ENCODE assay signal across 1 cellular context in the genomic region with DNA sequence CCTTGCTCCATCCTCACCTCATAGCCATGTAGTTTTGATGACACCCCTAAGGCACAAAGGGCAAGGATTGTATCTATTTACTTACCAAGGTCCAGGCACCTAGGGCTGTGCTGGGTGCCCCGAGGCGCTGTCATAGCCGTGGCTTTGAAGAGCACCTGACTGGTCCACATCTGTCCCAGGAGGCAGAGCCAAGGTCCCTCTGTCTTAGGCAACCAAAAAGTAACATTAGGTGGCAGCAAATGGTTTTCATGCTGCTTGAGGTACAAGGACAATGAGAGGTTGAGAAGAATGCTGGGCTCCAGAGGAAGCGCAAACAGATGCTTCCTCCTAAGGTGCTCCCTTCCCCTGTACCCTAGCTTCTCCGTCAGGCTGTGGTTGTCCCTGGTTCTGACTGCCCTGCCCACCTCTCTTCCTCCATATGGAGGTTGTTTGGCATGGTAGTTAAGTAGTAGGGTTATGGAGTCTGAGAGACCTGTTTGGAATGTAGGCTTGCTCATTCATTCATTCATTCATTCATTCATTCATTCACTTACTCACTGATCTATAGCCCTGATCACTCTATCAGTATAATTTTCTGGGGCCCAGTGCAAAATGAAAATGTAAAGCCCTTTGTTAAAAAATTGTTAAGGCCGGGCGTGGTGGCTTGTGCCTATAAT.
TF ChIP-seq lines count a peak whose summit lies in the region.

No MANE protein-coding gene starts in this region.

TF ChIP-seq in HepG2, 621 proteins besides CTCF, POLR2A, EP300 and RAD21 (continued from another document):
- TF ChIP-seq, protein P1, sequence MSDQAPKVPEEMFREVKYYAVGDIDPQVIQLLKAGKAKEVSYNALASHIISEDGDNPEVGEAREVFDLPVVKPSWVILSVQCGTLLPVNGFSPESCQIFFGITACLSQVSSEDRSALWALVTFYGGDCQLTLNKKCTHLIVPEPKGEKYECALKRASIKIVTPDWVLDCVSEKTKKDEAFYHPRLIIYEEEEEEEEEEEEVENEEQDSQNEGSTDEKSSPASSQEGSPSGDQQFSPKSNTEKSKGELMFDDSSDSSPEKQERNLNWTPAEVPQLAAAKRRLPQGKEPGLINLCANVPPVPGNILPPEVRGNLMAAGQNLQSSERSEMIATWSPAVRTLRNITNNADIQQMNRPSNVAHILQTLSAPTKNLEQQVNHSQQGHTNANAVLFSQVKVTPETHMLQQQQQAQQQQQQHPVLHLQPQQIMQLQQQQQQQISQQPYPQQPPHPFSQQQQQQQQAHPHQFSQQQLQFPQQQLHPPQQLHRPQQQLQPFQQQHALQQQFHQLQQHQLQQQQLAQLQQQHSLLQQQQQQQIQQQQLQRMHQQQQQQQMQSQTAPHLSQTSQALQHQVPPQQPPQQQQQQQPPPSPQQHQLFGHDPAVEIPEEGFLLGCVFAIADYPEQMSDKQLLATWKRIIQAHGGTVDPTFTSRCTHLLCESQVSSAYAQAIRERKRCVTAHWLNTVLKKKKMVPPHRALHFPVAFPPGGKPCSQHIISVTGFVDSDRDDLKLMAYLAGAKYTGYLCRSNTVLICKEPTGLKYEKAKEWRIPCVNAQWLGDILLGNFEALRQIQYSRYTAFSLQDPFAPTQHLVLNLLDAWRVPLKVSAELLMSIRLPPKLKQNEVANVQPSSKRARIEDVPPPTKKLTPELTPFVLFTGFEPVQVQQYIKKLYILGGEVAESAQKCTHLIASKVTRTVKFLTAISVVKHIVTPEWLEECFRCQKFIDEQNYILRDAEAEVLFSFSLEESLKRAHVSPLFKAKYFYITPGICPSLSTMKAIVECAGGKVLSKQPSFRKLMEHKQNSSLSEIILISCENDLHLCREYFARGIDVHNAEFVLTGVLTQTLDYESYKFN (CRISPR knock-in tag; conservative IDR thresholded peaks at IDR 0.05): peak; percentile 62; the same call in 1 of the 2 replicates
- no peak for TF ChIP-seq ZNF788 (CRISPR knock-in tag; IDR thresholded peaks at IDR 0.05; ENCODE audit: borderline replicate concordance)
- TF ChIP-seq, protein P2, sequence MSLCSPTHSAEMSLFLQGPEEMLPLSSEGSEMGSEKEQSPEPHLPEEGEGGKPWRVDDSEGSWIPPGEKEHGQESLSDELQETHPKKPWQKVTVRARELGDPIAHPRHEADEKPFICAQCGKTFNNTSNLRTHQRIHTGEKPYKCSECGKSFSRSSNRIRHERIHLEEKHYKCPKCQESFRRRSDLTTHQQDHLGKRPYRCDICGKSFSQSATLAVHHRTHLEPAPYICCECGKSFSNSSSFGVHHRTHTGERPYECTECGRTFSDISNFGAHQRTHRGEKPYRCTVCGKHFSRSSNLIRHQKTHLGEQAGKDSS (CRISPR knock-in tag; IDR thresholded peaks at IDR 0.05; ENCODE audit: borderline replicate concordance, low read depth): no peak
- no peak for TF ChIP-seq MTA3 (CRISPR knock-in tag; IDR thresholded peaks at IDR 0.05)
- no peak for TF ChIP-seq ISL2 (CRISPR knock-in tag; IDR thresholded peaks at IDR 0.05)
- no peak for TF ChIP-seq NFYC (CRISPR knock-in tag; IDR thresholded peaks at IDR 0.05)
- no peak for TF ChIP-seq MBD4 (IDR thresholded peaks at IDR 0.05; ENCODE audit: borderline replicate concordance, low read length)
- TF ChIP-seq, protein P3, sequence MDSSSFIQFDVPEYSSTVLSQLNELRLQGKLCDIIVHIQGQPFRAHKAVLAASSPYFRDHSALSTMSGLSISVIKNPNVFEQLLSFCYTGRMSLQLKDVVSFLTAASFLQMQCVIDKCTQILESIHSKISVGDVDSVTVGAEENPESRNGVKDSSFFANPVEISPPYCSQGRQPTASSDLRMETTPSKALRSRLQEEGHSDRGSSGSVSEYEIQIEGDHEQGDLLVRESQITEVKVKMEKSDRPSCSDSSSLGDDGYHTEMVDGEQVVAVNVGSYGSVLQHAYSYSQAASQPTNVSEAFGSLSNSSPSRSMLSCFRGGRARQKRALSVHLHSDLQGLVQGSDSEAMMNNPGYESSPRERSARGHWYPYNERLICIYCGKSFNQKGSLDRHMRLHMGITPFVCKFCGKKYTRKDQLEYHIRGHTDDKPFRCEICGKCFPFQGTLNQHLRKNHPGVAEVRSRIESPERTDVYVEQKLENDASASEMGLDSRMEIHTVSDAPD (CRISPR knock-in tag; IDR thresholded peaks at IDR 0.05): no peak
- TF ChIP-seq, protein P4, sequence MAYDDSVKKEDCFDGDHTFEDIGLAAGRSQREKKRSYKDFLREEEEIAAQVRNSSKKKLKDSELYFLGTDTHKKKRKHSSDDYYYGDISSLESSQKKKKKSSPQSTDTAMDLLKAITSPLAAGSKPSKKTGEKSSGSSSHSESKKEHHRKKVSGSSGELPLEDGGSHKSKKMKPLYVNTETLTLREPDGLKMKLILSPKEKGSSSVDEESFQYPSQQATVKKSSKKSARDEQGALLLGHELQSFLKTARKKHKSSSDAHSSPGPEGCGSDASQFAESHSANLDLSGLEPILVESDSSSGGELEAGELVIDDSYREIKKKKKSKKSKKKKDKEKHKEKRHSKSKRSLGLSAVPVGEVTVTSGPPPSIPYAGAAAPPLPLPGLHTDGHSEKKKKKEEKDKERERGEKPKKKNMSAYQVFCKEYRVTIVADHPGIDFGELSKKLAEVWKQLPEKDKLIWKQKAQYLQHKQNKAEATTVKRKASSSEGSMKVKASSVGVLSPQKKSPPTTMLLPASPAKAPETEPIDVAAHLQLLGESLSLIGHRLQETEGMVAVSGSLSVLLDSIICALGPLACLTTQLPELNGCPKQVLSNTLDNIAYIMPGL (CRISPR knock-in tag; IDR thresholded peaks at IDR 0.05; ENCODE audit: borderline replicate concordance in 1 of 2, low read depth in 1 of 2): no peak
- TF ChIP-seq TSC22D2 (CRISPR knock-in tag; IDR thresholded peaks at IDR 0.05; ENCODE audit: borderline replicate concordance): no peak
- no peak for TF ChIP-seq SMAD3 (CRISPR knock-in tag; IDR thresholded peaks at IDR 0.05)
- TF ChIP-seq SP5 (CRISPR knock-in tag; IDR thresholded peaks at IDR 0.05; ENCODE audit: borderline replicate concordance, low read depth): no peak
- no peak for TF ChIP-seq ZNF546 (CRISPR knock-in tag; conservative IDR thresholded peaks at IDR 0.05)
- no peak for TF ChIP-seq ZFP82 (CRISPR knock-in tag; IDR thresholded peaks at IDR 0.05; ENCODE audit: borderline replicate concordance)
- TF ChIP-seq, protein P5, sequence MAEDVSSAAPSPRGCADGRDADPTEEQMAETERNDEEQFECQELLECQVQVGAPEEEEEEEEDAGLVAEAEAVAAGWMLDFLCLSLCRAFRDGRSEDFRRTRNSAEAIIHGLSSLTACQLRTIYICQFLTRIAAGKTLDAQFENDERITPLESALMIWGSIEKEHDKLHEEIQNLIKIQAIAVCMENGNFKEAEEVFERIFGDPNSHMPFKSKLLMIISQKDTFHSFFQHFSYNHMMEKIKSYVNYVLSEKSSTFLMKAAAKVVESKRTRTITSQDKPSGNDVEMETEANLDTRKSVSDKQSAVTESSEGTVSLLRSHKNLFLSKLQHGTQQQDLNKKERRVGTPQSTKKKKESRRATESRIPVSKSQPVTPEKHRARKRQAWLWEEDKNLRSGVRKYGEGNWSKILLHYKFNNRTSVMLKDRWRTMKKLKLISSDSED (CRISPR knock-in tag; IDR thresholded peaks at IDR 0.05): no peak
- TF ChIP-seq ZNF44 (CRISPR knock-in tag; IDR thresholded peaks at IDR 0.05): no peak
- no peak for TF ChIP-seq TBP (CRISPR knock-in tag; IDR thresholded peaks at IDR 0.05)
- no peak for TF ChIP-seq DNMT1 (CRISPR knock-in tag; IDR thresholded peaks at IDR 0.05)
- no peak for TF ChIP-seq ATM (IDR thresholded peaks at IDR 0.05; ENCODE audit: borderline replicate concordance)
- no peak for TF ChIP-seq TCF7 (IDR thresholded peaks at IDR 0.05; ENCODE audit: low read depth)
- no peak for TF ChIP-seq PAX8 (CRISPR knock-in tag; IDR thresholded peaks at IDR 0.05; ENCODE audit: borderline replicate concordance)
- TF ChIP-seq ZNF781 (CRISPR knock-in tag; IDR thresholded peaks at IDR 0.05; ENCODE audit: borderline replicate concordance, not compliant biosample characterization): no peak
- no peak for TF ChIP-seq SRSF9 (IDR thresholded peaks at IDR 0.05; ENCODE audit: borderline replicate concordance, insufficient read depth, low read depth, low read length, poor library complexity, severe bottlenecking)
- TF ChIP-seq, protein P6, sequence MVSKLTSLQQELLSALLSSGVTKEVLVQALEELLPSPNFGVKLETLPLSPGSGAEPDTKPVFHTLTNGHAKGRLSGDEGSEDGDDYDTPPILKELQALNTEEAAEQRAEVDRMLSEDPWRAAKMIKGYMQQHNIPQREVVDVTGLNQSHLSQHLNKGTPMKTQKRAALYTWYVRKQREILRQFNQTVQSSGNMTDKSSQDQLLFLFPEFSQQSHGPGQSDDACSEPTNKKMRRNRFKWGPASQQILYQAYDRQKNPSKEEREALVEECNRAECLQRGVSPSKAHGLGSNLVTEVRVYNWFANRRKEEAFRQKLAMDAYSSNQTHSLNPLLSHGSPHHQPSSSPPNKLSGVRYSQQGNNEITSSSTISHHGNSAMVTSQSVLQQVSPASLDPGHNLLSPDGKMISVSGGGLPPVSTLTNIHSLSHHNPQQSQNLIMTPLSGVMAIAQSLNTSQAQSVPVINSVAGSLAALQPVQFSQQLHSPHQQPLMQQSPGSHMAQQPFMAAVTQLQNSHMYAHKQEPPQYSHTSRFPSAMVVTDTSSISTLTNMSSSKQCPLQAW (CRISPR knock-in tag; IDR thresholded peaks at IDR 0.05): no peak
- TF ChIP-seq IRF2 (CRISPR knock-in tag; IDR thresholded peaks at IDR 0.05): no peak
- no peak for TF ChIP-seq SNAPC2 (CRISPR knock-in tag; IDR thresholded peaks at IDR 0.05)
- no peak for TF ChIP-seq XRCC5 (optimal IDR thresholded peaks at IDR 0.05; ENCODE audit: low read length)
- no peak for TF ChIP-seq PRMT3 (CRISPR knock-in tag; IDR thresholded peaks at IDR 0.05; ENCODE audit: borderline replicate concordance, low read depth)
- TF ChIP-seq ZFP90 (CRISPR knock-in tag; IDR thresholded peaks at IDR 0.05; ENCODE audit: borderline replicate concordance): peak; percentile 100
- TF ChIP-seq ZNF775 (CRISPR knock-in tag; IDR thresholded peaks at IDR 0.05; ENCODE audit: borderline replicate concordance): no peak
- no peak for TF ChIP-seq ZFP37 (CRISPR knock-in tag; IDR thresholded peaks at IDR 0.05; ENCODE audit: borderline replicate concordance)
- TF ChIP-seq ZBTB42 (CRISPR knock-in tag; IDR thresholded peaks at IDR 0.05): no peak
